Comparison of ENCODE assay signal across 18 cellular contexts in the genomic region with DNA sequence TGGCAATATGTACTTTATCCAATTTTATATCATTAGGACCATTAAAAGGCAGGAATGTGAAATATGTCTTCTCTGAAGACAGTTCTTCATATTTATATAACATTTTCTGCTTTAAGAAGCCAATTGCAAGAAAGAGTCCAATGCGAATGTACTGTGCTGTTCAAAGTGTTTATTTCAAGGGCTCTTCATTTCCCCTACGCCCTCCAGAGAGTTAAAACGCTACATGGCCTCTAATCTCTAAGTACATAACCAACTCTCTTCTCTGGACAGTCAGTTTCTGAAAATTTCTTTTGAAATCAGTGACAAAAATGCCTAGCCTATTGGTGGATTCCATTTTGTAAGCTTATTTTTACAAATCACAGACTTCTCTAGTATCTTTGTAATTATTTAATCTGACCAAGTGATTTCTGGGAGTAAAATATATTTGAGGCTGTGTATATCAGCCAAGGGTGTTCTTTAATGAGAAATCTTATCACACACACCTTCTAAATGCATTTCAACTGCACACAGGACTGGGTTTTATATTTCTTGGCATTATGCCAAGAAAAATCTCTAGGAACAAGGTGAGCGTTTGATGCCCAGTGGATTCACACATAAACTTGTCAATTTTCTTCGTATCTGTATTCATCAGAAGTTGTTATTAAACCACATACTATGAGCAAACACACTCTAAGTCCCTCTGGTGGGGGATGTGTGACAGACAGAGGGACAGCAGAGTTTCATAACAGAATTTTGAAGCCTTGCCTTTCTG. TPM values are rescaled to one million over a fixed set of nuclear protein-coding genes. Genes with fewer than 3 reads are reported as not detected.
DNase-seq lines count a peak whose midpoint lies in the region; ATAC-seq and TF ChIP-seq lines count a peak whose summit lies in the region.
"Had no signal": no experiment of that assay in that cellular context is flagged by ENCODE, and none has a peak within 500 bp of the region (broad histone marks: within the 10 kb centered on the region; RNA-seq: fewer than 3 reads in every experiment).

No MANE protein-coding gene starts in this region.

- H3K18ac ChIP-seq in mesenchymal stem cell (ENCODE audit: low read depth in 1 of 2, low read length in 2 of 2) = no peak overlapping the region

- H3K4me3 ChIP-seq in BE2C (ENCODE audit: low read depth, low read length) = no peak overlapping the region
- no peak overlapping the region for H3K4me3 ChIP-seq in mesenchymal stem cell (ENCODE audit: insufficient read depth in 1 of 2, low read depth in 1 of 2, low read length in 2 of 2)
- H3K4me3 ChIP-seq: SJCRH30 had no signal

- no peaks in the 10 kb centered on the region for H3K9me3 Mint-ChIP-seq in naive thymus-derived CD8-positive, alpha-beta T cell

- H2BK12ac ChIP-seq in mesenchymal stem cell (ENCODE audit: low read length in 2 of 2) = no peak overlapping the region

- no peak overlapping the region for H3K23ac ChIP-seq in mesenchymal stem cell (ENCODE audit: low read length in 2 of 2)

- H3K9ac ChIP-seq in mesenchymal stem cell (ENCODE audit: low read length) = no peak overlapping the region

- H2BK5ac ChIP-seq in mesenchymal stem cell (ENCODE audit: low read depth, low read length, poor library complexity, severe bottlenecking) = no peak overlapping the region

- H3K9me3 ChIP-seq in BE2C = no peaks in the 10 kb centered on the region; the same call in 1 of the 2 replicates
- no peaks in the 10 kb centered on the region for H3K9me3 ChIP-seq in mesenchymal stem cell (ENCODE audit: control insufficient read depth, low read length)
- H3K9me3 ChIP-seq: Caco-2, SJCRH30 had no signal

- H3K79me1 ChIP-seq in mesenchymal stem cell (replicated peaks; ENCODE audit: low read length, poor library complexity, severe bottlenecking) = no peaks in the 10 kb centered on the region

- H3K36me3 Mint-ChIP-seq in naive thymus-derived CD8-positive, alpha-beta T cell = no peaks in the 10 kb centered on the region

- H3K27ac ChIP-seq in mesenchymal stem cell (ENCODE audit: low read length, poor library complexity, severe bottlenecking) = no peak overlapping the region
- H3K27ac ChIP-seq: RWPE1, SJCRH30 had no signal

- no peaks in the 10 kb centered on the region for H3K27me3 ChIP-seq in BE2C
- no peaks in the 10 kb centered on the region for H3K27me3 ChIP-seq in mesenchymal stem cell (ENCODE audit: control insufficient read depth in 1 of 2, insufficient read depth in 1 of 2, low read length in 2 of 2)
- H3K27me3 ChIP-seq: SJCRH30 had no signal

- no peak overlapping the region for H4K8ac ChIP-seq in mesenchymal stem cell (ENCODE audit: low read length)

- no peak overlapping the region for H3K27ac Mint-ChIP-seq in naive thymus-derived CD8-positive, alpha-beta T cell

- TF ChIP-seq CTCF in BE2C (IDR thresholded peaks at IDR 0.05; ENCODE audit: low read depth, low read length) = peak; percentile 15; the same call in 1 of the 2 replicates

- peaks cover 25% of the 10 kb centered on the region for H3K4me1 ChIP-seq in BE2C
- H3K4me1 ChIP-seq in mesenchymal stem cell (ENCODE audit: control insufficient read depth, insufficient read depth, low read depth, low read length) = peaks cover 4% of the 10 kb centered on the region
- H3K4me1 ChIP-seq: Caco-2, SJCRH30 had no signal

- 71% methylated on average over 3 of the region's 5 CpGs for WGBS in mesenchymal stem cell

- H3K4me3 Mint-ChIP-seq in naive thymus-derived CD8-positive, alpha-beta T cell = no peak overlapping the region

- H3K4me1 Mint-ChIP-seq in naive thymus-derived CD8-positive, alpha-beta T cell = no peaks in the 10 kb centered on the region

- no peak overlapping the region for H2AK5ac ChIP-seq in mesenchymal stem cell (ENCODE audit: low read length, severe bottlenecking)

- DNase-seq in NCI-H1417 (lab: John Stamatoyannopoulos, UW) = peak; percentile 33 to 77 (median 38)
- DNase-seq in NCI-H1417 treated with DMSO at 0.1 percent for 48 hours (lab: John Stamatoyannopoulos, UW) = no peak
- DNase-seq in BE2C = no peak
- DNase-seq in NCI-H1105 (lab: John Stamatoyannopoulos, UW) = peak; percentile 56
- peak; percentile 37 for DNase-seq in NCI-H69 (lab: John Stamatoyannopoulos, UW)
- DNase-seq in naive thymus-derived CD8-positive, alpha-beta T cell = no peak
- no peak for DNase-seq in mesenchymal stem cell
- no peak for DNase-seq in middle frontal gyrus (ENCODE audit: extremely low spot score, low spot score)
- DNase-seq: Caco-2, HCEC 1CT, IMR-90, MV-4-11, NCI-H1694, NCI-H345, OCI-M1, SJCRH30, T-helper 9 cell had no signal

- POLR2A ChIA-PET in naive thymus-derived CD8-positive, alpha-beta T cell (lab: Charles Lee) = no interaction called here

- no peak overlapping the region for H2BK15ac ChIP-seq in mesenchymal stem cell (ENCODE audit: low read depth, poor library complexity, severe bottlenecking)

- H3K27me3 Mint-ChIP-seq in naive thymus-derived CD8-positive, alpha-beta T cell = peaks cover 5 to 33% (median 10%) of the 10 kb centered on the region in 5 donors

- H2BK120ac ChIP-seq in mesenchymal stem cell (ENCODE audit: low read depth, low read length) = no peak overlapping the region

- H3K4me2 ChIP-seq in mesenchymal stem cell (ENCODE audit: low read length, poor library complexity, severe bottlenecking) = no peak overlapping the region

- no peak for ATAC-seq in naive thymus-derived CD8-positive, alpha-beta T cell

- no peak overlapping the region for H4K91ac ChIP-seq in mesenchymal stem cell (ENCODE audit: low read length)

- no peak overlapping the region for H3K14ac ChIP-seq in mesenchymal stem cell (ENCODE audit: low read length in 2 of 2)

- no peak overlapping the region for H2AFZ ChIP-seq in mesenchymal stem cell (ENCODE audit: low read depth, low read length)

- H3K36me3 ChIP-seq in BE2C (no peaks in the 10 kb centered on the region), mesenchymal stem cell (ENCODE audit: control insufficient read depth in 1 of 2, insufficient read depth in 2 of 2, low read depth in 1 of 2, low read length in 2 of 2) (no peaks in the 10 kb centered on the region)
- H3K36me3 ChIP-seq: SJCRH30 had no signal

- no peak overlapping the region for H3K4ac ChIP-seq in mesenchymal stem cell (ENCODE audit: low read depth in 1 of 2, low read length in 2 of 2)

RNA-seq across cellular contexts. Expression of a gene that starts 51.3 kb away (rescaled TPM):
- polyA plus RNA-seq in BE2C (2012; ENCODE audit: insufficient read depth, insufficient read length, low read depth) = 3.5 TPM
- under 1 TPM; 0.16 to 0.23 TPM for total RNA-seq in naive thymus-derived CD8-positive, alpha-beta T cell
- under 1 TPM; 0.16 to 0.39 (median 0.17) TPM for polyA plus RNA-seq in naive thymus-derived CD8-positive, alpha-beta T cell
- 0.03 TPM for polyA plus RNA-seq in mesenchymal stem cell (2013, experiment 1 of 2)
- polyA plus RNA-seq in mesenchymal stem cell (2013, experiment 2 of 2) = 0.08 TPM
- total RNA-seq: SJCRH30 had no signal

Comparison
In these comparisons a context has a peak if more than half of its experiments do, and no peak if none do; other contexts are left out.
1. DNase-seq: peak in NCI-H1417 (3 of 3), NCI-H1105 (single experiment) and NCI-H69 (single experiment); none in NCI-H1417 treated with DMSO at 0.1 percent for 48 hours (single experiment), BE2C (single experiment), naive thymus-derived CD8-positive, alpha-beta T cell (0 of 10), mesenchymal stem cell (single experiment) and middle frontal gyrus (single experiment).